Comparison of ENCODE assay signal across 1 cellular context in the genomic region with DNA sequence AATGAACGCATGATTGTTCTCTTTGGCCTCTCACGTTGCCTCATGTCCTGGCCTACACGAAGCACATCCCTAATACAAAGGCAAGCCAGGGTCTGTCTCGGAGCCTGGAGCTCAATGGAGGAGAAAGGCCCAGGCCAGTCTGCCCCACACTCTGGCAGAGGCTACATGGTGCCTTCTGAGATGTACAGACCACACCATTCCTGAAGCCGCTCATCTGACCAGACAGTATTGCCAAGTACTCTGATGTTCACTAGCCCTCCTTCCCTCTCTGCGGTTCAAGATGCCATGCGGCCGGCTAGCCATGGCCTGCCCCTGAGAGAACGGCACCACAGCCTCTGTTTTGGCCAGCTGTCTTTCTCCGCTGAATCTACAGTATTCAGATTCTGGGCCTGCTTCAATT.
TF ChIP-seq lines count a peak whose summit lies in the region.

No MANE protein-coding gene starts in this region.

TF ChIP-seq in HepG2, 621 proteins besides CTCF, POLR2A, EP300 and RAD21:
- TF ChIP-seq, protein P1, sequence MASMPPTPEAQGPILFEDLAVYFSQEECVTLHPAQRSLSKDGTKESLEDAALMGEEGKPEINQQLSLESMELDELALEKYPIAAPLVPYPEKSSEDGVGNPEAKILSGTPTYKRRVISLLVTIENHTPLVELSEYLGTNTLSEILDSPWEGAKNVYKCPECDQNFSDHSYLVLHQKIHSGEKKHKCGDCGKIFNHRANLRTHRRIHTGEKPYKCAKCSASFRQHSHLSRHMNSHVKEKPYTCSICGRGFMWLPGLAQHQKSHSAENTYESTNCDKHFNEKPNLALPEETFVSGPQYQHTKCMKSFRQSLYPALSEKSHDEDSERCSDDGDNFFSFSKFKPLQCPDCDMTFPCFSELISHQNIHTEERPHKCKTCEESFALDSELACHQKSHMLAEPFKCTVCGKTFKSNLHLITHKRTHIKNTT (CRISPR knock-in tag; IDR thresholded peaks at IDR 0.05): no peak
- TF ChIP-seq, protein P2, sequence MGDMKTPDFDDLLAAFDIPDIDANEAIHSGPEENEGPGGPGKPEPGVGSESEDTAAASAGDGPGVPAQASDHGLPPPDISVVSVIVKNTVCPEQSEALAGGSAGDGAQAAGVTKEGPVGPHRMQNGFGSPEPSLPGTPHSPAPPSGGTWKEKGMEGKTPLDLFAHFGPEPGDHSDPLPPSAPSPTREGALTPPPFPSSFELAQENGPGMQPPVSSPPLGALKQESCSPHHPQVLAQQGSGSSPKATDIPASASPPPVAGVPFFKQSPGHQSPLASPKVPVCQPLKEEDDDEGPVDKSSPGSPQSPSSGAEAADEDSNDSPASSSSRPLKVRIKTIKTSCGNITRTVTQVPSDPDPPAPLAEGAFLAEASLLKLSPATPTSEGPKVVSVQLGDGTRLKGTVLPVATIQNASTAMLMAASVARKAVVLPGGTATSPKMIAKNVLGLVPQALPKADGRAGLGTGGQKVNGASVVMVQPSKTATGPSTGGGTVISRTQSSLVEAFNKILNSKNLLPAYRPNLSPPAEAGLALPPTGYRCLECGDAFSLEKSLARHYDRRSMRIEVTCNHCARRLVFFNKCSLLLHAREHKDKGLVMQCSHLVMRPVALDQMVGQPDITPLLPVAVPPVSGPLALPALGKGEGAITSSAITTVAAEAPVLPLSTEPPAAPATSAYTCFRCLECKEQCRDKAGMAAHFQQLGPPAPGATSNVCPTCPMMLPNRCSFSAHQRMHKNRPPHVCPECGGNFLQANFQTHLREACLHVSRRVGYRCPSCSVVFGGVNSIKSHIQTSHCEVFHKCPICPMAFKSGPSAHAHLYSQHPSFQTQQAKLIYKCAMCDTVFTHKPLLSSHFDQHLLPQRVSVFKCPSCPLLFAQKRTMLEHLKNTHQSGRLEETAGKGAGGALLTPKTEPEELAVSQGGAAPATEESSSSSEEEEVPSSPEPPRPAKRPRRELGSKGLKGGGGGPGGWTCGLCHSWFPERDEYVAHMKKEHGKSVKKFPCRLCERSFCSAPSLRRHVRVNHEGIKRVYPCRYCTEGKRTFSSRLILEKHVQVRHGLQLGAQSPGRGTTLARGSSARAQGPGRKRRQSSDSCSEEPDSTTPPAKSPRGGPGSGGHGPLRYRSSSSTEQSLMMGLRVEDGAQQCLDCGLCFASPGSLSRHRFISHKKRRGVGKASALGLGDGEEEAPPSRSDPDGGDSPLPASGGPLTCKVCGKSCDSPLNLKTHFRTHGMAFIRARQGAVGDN (CRISPR knock-in tag; IDR thresholded peaks at IDR 0.05): peak; percentile 50
- TF ChIP-seq ZBTB38 (CRISPR knock-in tag; IDR thresholded peaks at IDR 0.05): peak; percentile 50; the same call in 1 of the 2 replicates
